Comparison of ENCODE assay signal across 11 cellular contexts in the genomic region with DNA sequence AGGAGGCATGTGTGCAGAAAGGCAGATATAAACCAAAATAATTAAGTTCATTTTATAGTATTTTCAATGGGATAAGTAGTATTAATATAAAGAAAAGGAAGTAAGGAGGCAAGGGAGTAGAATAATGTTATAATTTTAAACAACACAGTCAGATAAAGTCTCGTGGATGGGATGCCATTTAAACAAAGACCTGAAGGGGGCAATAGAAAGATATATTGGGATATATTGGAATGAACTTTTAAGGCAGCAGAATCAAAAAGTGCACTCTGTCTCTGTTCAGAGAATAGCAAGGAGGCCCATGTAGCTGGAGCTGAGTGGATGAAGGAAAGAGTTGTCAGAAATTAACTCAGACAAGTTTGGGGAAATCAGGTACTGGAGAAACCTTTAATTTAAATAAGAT.
DNase-seq lines count a peak whose midpoint lies in the region; ATAC-seq, FAIRE-seq and TF ChIP-seq lines count a peak whose summit lies in the region.
"Had no signal": no experiment of that assay in that cellular context is flagged by ENCODE, and none has a peak within 500 bp of the region (broad histone marks: within the 10 kb centered on the region; RNA-seq: fewer than 3 reads in every experiment).

No MANE protein-coding gene starts in this region.

- H3K36me3 Mint-ChIP-seq in activated CD4-positive, alpha-beta memory T cell treated with anti-CD3 and anti-CD28 coated beads, Interleukin-2, amount 10 ng/mL, durations not matched to agents 7 days and 5 days (ENCODE audit: low read depth), result no peaks in the 10 kb centered on the region

- ATAC-seq in HG02798 (IDR thresholded peaks at IDR 0.05; ENCODE audit: poor library complexity, unreplicated experiment), result no peak
- ATAC-seq: heart left ventricle had no signal

- H3K27me3 ChIP-seq in colonic mucosa, result no peaks in the 10 kb centered on the region
- H3K27me3 ChIP-seq in small intestine (ENCODE audit: control insufficient read depth in 2 of 2, insufficient read depth in 2 of 2, low read length in 2 of 2), result no peaks in the 10 kb centered on the region

- WGBS in small intestine, 3 donors, result 7 to 37% (median 20%) methylated on average over 1 of the region's 1 CpG

- H3K27ac ChIP-seq in colonic mucosa (no peak overlapping the region), small intestine (ENCODE audit: low read depth in 1 of 2, low read length in 1 of 2) (no peak overlapping the region)
- H3K27ac ChIP-seq: heart left ventricle had no signal

- H3K27ac Mint-ChIP-seq in activated CD4-positive, alpha-beta memory T cell treated with anti-CD3 and anti-CD28 coated beads, Interleukin-2, amount 10 ng/mL, durations not matched to agents 7 days and 5 days, result no peak overlapping the region

- no peaks in the 10 kb centered on the region for H3K36me3 ChIP-seq in colonic mucosa
- H3K36me3 ChIP-seq in small intestine (ENCODE audit: control insufficient read depth in 2 of 2, insufficient read depth in 2 of 2, low read length in 2 of 2), result no peaks in the 10 kb centered on the region
- H3K36me3 ChIP-seq: heart left ventricle had no signal

- FAIRE-seq in small intestine (lab: Jason Lieb, UNC), result no peak

- H3K4me3 ChIP-seq in LNCaP clone FGC (ENCODE audit: low read depth, low read length) (no peak overlapping the region), colonic mucosa (no peak overlapping the region), small intestine (ENCODE audit: low read depth in 1 of 2, low read length in 2 of 2) (no peak overlapping the region)
- H3K4me3 ChIP-seq: heart left ventricle had no signal

- no peak overlapping the region for H3K4me3 Mint-ChIP-seq in activated CD4-positive, alpha-beta memory T cell treated with anti-CD3 and anti-CD28 coated beads, Interleukin-2, amount 10 ng/mL, durations not matched to agents 7 days and 5 days

- no peak overlapping the region for H3K9ac ChIP-seq in colonic mucosa (ENCODE audit: low read depth in 2 of 2, low read length in 2 of 2)

- no peaks in the 10 kb centered on the region for H3K4me1 Mint-ChIP-seq in activated CD4-positive, alpha-beta memory T cell treated with anti-CD3 and anti-CD28 coated beads, Interleukin-2, amount 10 ng/mL, durations not matched to agents 7 days and 5 days

- DNase-seq in NOMO-1 treated with DMSO at 0.1 percent for 48 hours (lab: John Stamatoyannopoulos, UW; ENCODE audit: unreplicated experiment) (peak; percentile 30), NOMO-1 treated with dmso at 0.1 percent for 144 hours (lab: John Stamatoyannopoulos, UW; ENCODE audit: unreplicated experiment) (no peak), LNCaP clone FGC (ENCODE audit: low read depth) (no peak), colonic mucosa (no peak), small intestine (peak; percentile 1)
- no peak for DNase-seq in stimulated activated CD4-positive, alpha-beta T cell treated with anti-CD3 and anti-CD28 coated beads, Interleukin-15, amount 100 ng/mL, for 24 hours
- no peak for DNase-seq in activated CD4-positive, alpha-beta memory T cell treated with anti-CD3 and anti-CD28 coated beads, Interleukin-2, amount 10 ng/mL, durations not matched to agents 7 days and 5 days
- DNase-seq: central memory CD4-positive, alpha-beta T cell; heart left ventricle; NCI-H524 had no signal

- POLR2A ChIA-PET in activated CD4-positive, alpha-beta memory T cell treated with anti-CD3 and anti-CD28 coated beads, Interleukin-2, amount 10 ng/mL, durations not matched to agents 7 days and 5 days (lab: Charles Lee), result no interaction called here

- TF ChIP-seq CTCF in LNCaP clone FGC (IDR thresholded peaks at IDR 0.05; ENCODE audit: control insufficient read depth, extremely low read depth, insufficient read depth) (peak; percentile 28), colonic mucosa (IDR thresholded peaks at IDR 0.05) (peak; percentile 14)

- intact Hi-C loops in colonic mucosa (cut with DNase I), result no loop called here

- H3K27me3 Mint-ChIP-seq in activated CD4-positive, alpha-beta memory T cell treated with anti-CD3 and anti-CD28 coated beads, Interleukin-2, amount 10 ng/mL, durations not matched to agents 7 days and 5 days, result peaks cover 7% of the 10 kb centered on the region

- no peaks in the 10 kb centered on the region for H3K4me1 ChIP-seq in colonic mucosa
- H3K4me1 ChIP-seq in small intestine (ENCODE audit: control insufficient read depth in 2 of 2, insufficient read depth in 1 of 2, low read depth in 1 of 2, low read length in 1 of 2), result no peaks in the 10 kb centered on the region
- H3K4me1 ChIP-seq: heart left ventricle had no signal

- CTCF ChIA-PET in activated CD4-positive, alpha-beta memory T cell treated with anti-CD3 and anti-CD28 coated beads, Interleukin-2, amount 10 ng/mL, durations not matched to agents 7 days and 5 days (lab: Charles Lee), result no interaction called here

- H3K9me3 ChIP-seq in colonic mucosa (no peaks in the 10 kb centered on the region), small intestine (ENCODE audit: control insufficient read depth, low read depth) (no peaks in the 10 kb centered on the region)
- H3K9me3 ChIP-seq: heart left ventricle had no signal

- no peaks in the 10 kb centered on the region for H3K9me3 Mint-ChIP-seq in activated CD4-positive, alpha-beta memory T cell treated with anti-CD3 and anti-CD28 coated beads, Interleukin-2, amount 10 ng/mL, durations not matched to agents 7 days and 5 days

Comparison
In these comparisons a context has a peak if more than half of its experiments do, and no peak if none do; other contexts are left out.
1. DNase-seq: peak in NOMO-1 treated with DMSO at 0.1 percent for 48 hours (single experiment) and small intestine (single experiment); none in NOMO-1 treated with dmso at 0.1 percent for 144 hours (single experiment), LNCaP clone FGC (single experiment), colonic mucosa (single experiment), stimulated activated CD4-positive, alpha-beta T cell treated with anti-CD3 and anti-CD28 coated beads, Interleukin-15, amount 100 ng/mL, for 24 hours (single experiment) and activated CD4-positive, alpha-beta memory T cell treated with anti-CD3 and anti-CD28 coated beads, Interleukin-2, amount 10 ng/mL, durations not matched to agents 7 days and 5 days (single experiment).